1 cellular context compared by ENCODE assay signal in genomic region chr11:125924384-125925007, GRCh38.
TF ChIP-seq lines count a peak whose summit lies in the region.

No MANE protein-coding gene starts in this region.

TF ChIP-seq in HepG2, 621 proteins besides CTCF, POLR2A, EP300 and RAD21:
- TF ChIP-seq NCOR1 (IDR thresholded peaks at IDR 0.05; ENCODE audit: borderline replicate concordance, low read length) = 0 out of 2 replicates have a peak, but pooled peaks have one; percentile 20
- peak; percentile 51 for TF ChIP-seq HNF4A (CRISPR knock-in tag; IDR thresholded peaks at IDR 0.05)
- TF ChIP-seq ZNF20 (CRISPR knock-in tag; IDR thresholded peaks at IDR 0.05) = no peak
- TF ChIP-seq ZNF574 (CRISPR knock-in tag; IDR thresholded peaks at IDR 0.05) = 0 out of 2 replicates have a peak, but pooled peaks have one; percentile 10
